Comparison of ENCODE assay signal across 8 cellular contexts in the genomic region with DNA sequence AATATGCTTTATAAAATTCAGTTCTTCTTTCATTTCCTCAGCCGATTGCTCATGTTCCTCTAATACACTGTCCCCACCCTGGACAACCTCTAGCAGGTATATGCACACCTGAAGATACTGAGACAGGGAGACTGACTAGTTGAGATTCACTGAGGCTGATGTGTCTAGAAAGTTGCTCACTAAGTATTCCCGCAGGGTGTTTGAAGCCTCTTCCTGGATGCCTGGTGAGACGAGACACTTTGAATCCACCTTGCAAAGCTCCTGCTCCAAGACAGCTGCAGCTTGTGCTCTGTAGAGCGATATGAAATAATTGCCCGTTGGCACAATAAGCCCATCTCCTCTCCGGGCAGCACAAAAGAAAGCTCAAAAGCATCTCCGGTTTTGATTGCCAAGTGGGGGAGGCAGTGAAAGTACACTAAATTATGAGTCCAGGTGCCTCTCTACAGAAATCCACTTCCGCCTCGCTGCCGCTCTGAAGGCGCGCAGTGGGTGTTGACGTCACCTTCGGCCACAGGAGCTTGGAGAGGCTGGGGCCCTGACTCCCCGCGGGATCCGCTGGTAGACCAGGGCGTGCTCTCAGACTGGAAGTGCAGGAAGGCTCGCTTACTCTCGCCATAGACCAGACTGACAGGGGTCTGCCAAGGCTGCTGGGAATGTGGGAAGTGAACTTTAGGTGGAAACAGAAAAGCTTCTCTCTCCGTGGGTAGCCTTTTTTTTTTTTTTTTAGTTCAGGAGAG. TPM values are rescaled to one million over a fixed set of nuclear protein-coding genes. Genes with fewer than 3 reads are reported as not detected.
DNase-seq lines count a peak whose midpoint lies in the region; ATAC-seq and TF ChIP-seq lines count a peak whose summit lies in the region.

No MANE protein-coding gene starts in this region.

- no peak for TF ChIP-seq CTCF in epithelial cell of proximal tubule (conservative IDR thresholded peaks at IDR 0.05; ENCODE audit: low read depth, low read length)

- TF ChIP-seq POLR2A in GM19193 (IDR thresholded peaks at IDR 0.05; ENCODE audit: extremely low read depth, insufficient read depth, insufficient read length): peak; percentile 39

- H2AFZ ChIP-seq in ACC112 (ENCODE audit: low read length, unreplicated experiment): no peak overlapping the region

- no peaks in the 10 kb centered on the region for H3K9me3 Mint-ChIP-seq in natural killer cell treated with Interleukin-12 subunit alpha and Interleukin-12 subunit beta and Interleukin-15 and Interleukin-18, amount 100 ng/mL, for 72 hours

- peak overlapping the region in 1 of 2 donors; percentile 20 for H3K27ac Mint-ChIP-seq in natural killer cell treated with Interleukin-12 subunit alpha and Interleukin-12 subunit beta and Interleukin-15 and Interleukin-18, amount 100 ng/mL, for 72 hours

- peak; percentile 38 for DNase-seq in NCI-H460 (ENCODE audit: extremely low read depth, low read depth)
- peak in 2 of 3 experiments; percentile 37 to 46 for DNase-seq in activated CD8-positive, alpha-beta memory T cell treated with anti-CD3 and anti-CD28 coated beads for 48 hours (ENCODE audit: low read depth in 2 of 3, low spot score in 2 of 3)
- DNase-seq in epithelial cell of proximal tubule (ENCODE audit: low read depth): no peak
- DNase-seq in natural killer cell treated with Interleukin-12 subunit alpha and Interleukin-12 subunit beta and Interleukin-15 and Interleukin-18, amount 100 ng/mL, for 72 hours (ENCODE audit: low spot score): peak; percentile 73

- no peaks in the 10 kb centered on the region for H3K36me3 ChIP-seq in ACC112 (ENCODE audit: insufficient read depth, low read length)
- no peaks in the 10 kb centered on the region for H3K36me3 ChIP-seq in stomach smooth muscle (ENCODE audit: control insufficient read depth in 2 of 2, insufficient read depth in 2 of 2, low read length in 2 of 2)

- peaks cover 56% of the 10 kb centered on the region for H3K27me3 ChIP-seq in ACC112 (ENCODE audit: insufficient read depth, low read length)
- H3K27me3 ChIP-seq in stomach smooth muscle (ENCODE audit: control insufficient read depth in 1 of 2, insufficient read depth in 2 of 2, low read length in 2 of 2): no peaks in the 10 kb centered on the region

- H3K9ac ChIP-seq in stomach smooth muscle (ENCODE audit: low read length in 2 of 2): peak overlapping the region; percentile 2 to 55

- peak; percentile 100 for ATAC-seq in HG03342 (IDR thresholded peaks at IDR 0.05; ENCODE audit: unreplicated experiment)
- peak; percentile 89 to 94 for ATAC-seq in natural killer cell treated with Interleukin-12 subunit alpha and Interleukin-12 subunit beta and Interleukin-15 and Interleukin-18, amount 100 ng/mL, for 72 hours

- H3K9me3 ChIP-seq in stomach smooth muscle (ENCODE audit: control insufficient read depth in 2 of 2, low read length in 2 of 2): no peaks in the 10 kb centered on the region

- H3K4me1 Mint-ChIP-seq in natural killer cell treated with Interleukin-12 subunit alpha and Interleukin-12 subunit beta and Interleukin-15 and Interleukin-18, amount 100 ng/mL, for 72 hours (ENCODE audit: low read depth in 2 of 2): peaks cover 7 to 13% of the 10 kb centered on the region in 2 donors

- H3K36me3 Mint-ChIP-seq in natural killer cell treated with Interleukin-12 subunit alpha and Interleukin-12 subunit beta and Interleukin-15 and Interleukin-18, amount 100 ng/mL, for 72 hours: no peaks in the 10 kb centered on the region

- H3K4me3 ChIP-seq in ACC112 (ENCODE audit: low read depth, low read length): 0 out of 2 replicates have a peak overlapping the region, but pooled peaks have one; percentile 27
- peak overlapping the region; percentile 48 for H3K4me3 ChIP-seq in epithelial cell of proximal tubule (ENCODE audit: low read depth, low read length)
- H3K4me3 ChIP-seq in stomach smooth muscle (ENCODE audit: low read length in 2 of 2): peak overlapping the region; percentile 58 to 69

- H3K4me1 ChIP-seq in ACC112 (ENCODE audit: control insufficient read depth, insufficient read depth, low read length, unreplicated experiment): no peaks in the 10 kb centered on the region
- H3K4me1 ChIP-seq in stomach smooth muscle (ENCODE audit: control insufficient read depth, insufficient read depth, low read length): no peaks in the 10 kb centered on the region

- no peak overlapping the region for H3K27ac ChIP-seq in ACC112 (ENCODE audit: low read depth, low read length)
- no peak overlapping the region for H3K27ac ChIP-seq in stomach smooth muscle (ENCODE audit: low read length)

- H3K27me3 Mint-ChIP-seq in natural killer cell treated with Interleukin-12 subunit alpha and Interleukin-12 subunit beta and Interleukin-15 and Interleukin-18, amount 100 ng/mL, for 72 hours: peaks cover 16% of the 10 kb centered on the region in 2 donors

- peak overlapping the region; percentile 75 for H3K4me3 Mint-ChIP-seq in natural killer cell treated with Interleukin-12 subunit alpha and Interleukin-12 subunit beta and Interleukin-15 and Interleukin-18, amount 100 ng/mL, for 72 hours

- H3K79me2 ChIP-seq in ACC112 (ENCODE audit: control insufficient read depth, insufficient read depth, low read length, unreplicated experiment): no peaks in the 10 kb centered on the region

RNA-seq across cellular contexts. Expression of gene GPA33, which starts 46.3 kb away (rescaled TPM):
- not detected in 2 replicates for total RNA-seq in NCI-H460 (2014; rRNA removed; shearing (Covaris generic))
- not detected in 2 replicates for polyA plus RNA-seq in NCI-H460 (2014; cell fraction: nucleus; rRNA removed)
- not detected in 2 replicates for total RNA-seq in epithelial cell of proximal tubule
- total RNA-seq in natural killer cell treated with Interleukin-12 subunit alpha and Interleukin-12 subunit beta and Interleukin-15 and Interleukin-18, amount 100 ng/mL, for 72 hours: not detected

RNA-seq across cellular contexts. Expression of gene STYXL2, which starts 50.0 kb away (rescaled TPM):
- total RNA-seq in NCI-H460 (2014; rRNA removed; shearing (Covaris generic)): not detected in 2 replicates
- not detected in 2 replicates for polyA plus RNA-seq in NCI-H460 (2014; cell fraction: nucleus; rRNA removed)
- not detected in 2 replicates for total RNA-seq in epithelial cell of proximal tubule
- total RNA-seq in natural killer cell treated with Interleukin-12 subunit alpha and Interleukin-12 subunit beta and Interleukin-15 and Interleukin-18, amount 100 ng/mL, for 72 hours: not detected

RNA-seq across cellular contexts. Expression of gene MAEL, which starts 54.8 kb away (rescaled TPM):
- not detected in 2 replicates for total RNA-seq in NCI-H460 (2014; rRNA removed; shearing (Covaris generic))
- polyA plus RNA-seq in NCI-H460 (2014; cell fraction: nucleus; rRNA removed): not detected in 2 replicates
- total RNA-seq in epithelial cell of proximal tubule: not detected in 2 replicates
- not detected for total RNA-seq in natural killer cell treated with Interleukin-12 subunit alpha and Interleukin-12 subunit beta and Interleukin-15 and Interleukin-18, amount 100 ng/mL, for 72 hours
